In genomic region chr10:75544381-75544780, GRCh38 we compare ENCODE assay signal across 22 cellular contexts.
A peak's percentile ranks its signal among the peaks of the same experiment; 100 is the strongest.
DNase-seq lines count a peak whose midpoint lies in the region; ATAC-seq and TF ChIP-seq lines count a peak whose summit lies in the region.
"Had no signal": no experiment of that assay in that cellular context is flagged by ENCODE, and none has a peak within 500 bp of the region (broad histone marks: within the 10 kb centered on the region; RNA-seq: fewer than 3 reads in every experiment).

No MANE protein-coding gene starts in this region.

- peaks cover 16% of the 10 kb centered on the region for H3K27me3 Mint-ChIP-seq in nephron (ENCODE audit: low read depth)

- DNase-seq in GM23248 (peak; percentile 29), NB4 (ENCODE audit: low read depth) (peak; percentile 60), fibroblast of gingiva (ENCODE audit: low read depth) (peak; percentile 46), H7 (no peak), NCI-H748 (lab: John Stamatoyannopoulos, UW; ENCODE audit: unreplicated experiment) (no peak), dermis blood vessel endothelial cell (no peak)
- DNase-seq: activated CD4-positive, alpha-beta T cell treated with anti-CD3 and anti-CD28 coated beads for 1 hour; CD8-positive, alpha-beta T cell; head of caudate nucleus; immature natural killer cell; IMR-90; mesendoderm; NCI-H1092; NCI-H526; OCI-M1; stimulated activated naive CD4-positive, alpha-beta T cell; T-helper 9 cell; upper lobe of left lung had no signal

- H3F3A ChIP-seq in GM23248 (ENCODE audit: insufficient read depth): peaks cover 65% of the 10 kb centered on the region

- H3K27me3 ChIP-seq in GM23248 (replicated peaks; ENCODE audit: insufficient read depth) (0 out of 2 replicates have a peak, but pooled peaks cover under 1% of the 10 kb centered on the region), H7 (ENCODE audit: control insufficient read depth, insufficient read depth, low read length) (no peaks in the 10 kb centered on the region)
- H3K27me3 ChIP-seq: upper lobe of left lung had no signal

- peak overlapping the region; percentile 10 to 71 (median 42) for H3K27ac Mint-ChIP-seq in nephron
- H3K27ac Mint-ChIP-seq: CD8-positive, alpha-beta T cell; immature natural killer cell had no signal

- H3K36me3 Mint-ChIP-seq in nephron (ENCODE audit: low read depth): no peaks in the 10 kb centered on the region
- H3K36me3 Mint-ChIP-seq: CD8-positive, alpha-beta T cell; immature natural killer cell had no signal

- H3K9me3 ChIP-seq in GM23248 (ENCODE audit: low read depth): no peaks in the 10 kb centered on the region
- H3K9me3 ChIP-seq: prostate gland, upper lobe of left lung had no signal

- H3K4me1 ChIP-seq in GM23248 (ENCODE audit: insufficient read depth): peaks cover 63% of the 10 kb centered on the region
- H3K4me1 ChIP-seq: prostate gland had no signal

- H3K9ac ChIP-seq in GM23248: no peak overlapping the region

- no peak overlapping the region for H3K4me3 Mint-ChIP-seq in nephron
- H3K4me3 Mint-ChIP-seq: CD8-positive, alpha-beta T cell; immature natural killer cell had no signal

- no peak for TF ChIP-seq POLR2A in NB4 (IDR thresholded peaks at IDR 0.05; ENCODE audit: extremely low read depth, insufficient read length)

- TF ChIP-seq CTCF in NB4 (IDR thresholded peaks at IDR 0.05; ENCODE audit: low read depth, low read length): no peak
- TF ChIP-seq CTCF in nephron (IDR thresholded peaks at IDR 0.05; ENCODE audit: unreplicated experiment in 3 of 3): no peak

- no peaks in the 10 kb centered on the region for H3K9me3 Mint-ChIP-seq in nephron
- H3K9me3 Mint-ChIP-seq: CD8-positive, alpha-beta T cell had no signal

- H3K4me2 ChIP-seq in GM23248 (ENCODE audit: unreplicated experiment): peak overlapping the region; percentile 63

- ATAC-seq in HG02870 (IDR thresholded peaks at IDR 0.05; ENCODE audit: unreplicated experiment): no peak
- ATAC-seq: CD8-positive, alpha-beta T cell; esophagus mucosa had no signal

- in situ Hi-C loops in GM23248 (cut with MboI): no loop called here

- H3K9me2 ChIP-seq in GM23248 (ENCODE audit: insufficient read depth): no peaks in the 10 kb centered on the region

- H3K27ac ChIP-seq in GM23248: peak overlapping the region; percentile 34
- H3K27ac ChIP-seq: prostate gland, upper lobe of left lung had no signal

- H3K4me1 Mint-ChIP-seq in nephron: peaks cover 75% of the 10 kb centered on the region

- H4K20me1 ChIP-seq in GM23248 (ENCODE audit: insufficient read depth): no peaks in the 10 kb centered on the region

- no peak overlapping the region for H2AFZ ChIP-seq in GM23248

- WGBS in GM23248 (ENCODE audit: low coverage in 1 of 2, low lambda C conversion rate in 2 of 2, missing lambda C conversion rate in 2 of 2), 2 experiments: 90 to 95% methylated on average over 2 of the region's 2 CpGs

- H3K4me3 ChIP-seq in GM23248: peak overlapping the region; percentile 27; the same call in 1 of the 2 replicates
- no peak overlapping the region for H3K4me3 ChIP-seq in NB4 (ENCODE audit: low read depth, low read length)
- no peak overlapping the region for H3K4me3 ChIP-seq in H7 (ENCODE audit: insufficient read depth, low read depth, low read length)
- H3K4me3 ChIP-seq: prostate gland, upper lobe of left lung had no signal

- H3K36me3 ChIP-seq in GM23248 (ENCODE audit: low read depth): no peaks in the 10 kb centered on the region
- no peaks in the 10 kb centered on the region for H3K36me3 ChIP-seq in H7 (replicated peaks; ENCODE audit: control insufficient read depth, insufficient read depth, low read length)
- H3K36me3 ChIP-seq: prostate gland, upper lobe of left lung had no signal

- no peaks in the 10 kb centered on the region for H3K79me2 ChIP-seq in GM23248 (ENCODE audit: insufficient read depth)

Comparison
In these comparisons a context has a peak if more than half of its experiments do, and no peak if none do; other contexts are left out.
1. DNase-seq: peak in GM23248 (single experiment), NB4 (single experiment) and fibroblast of gingiva (single experiment); none in H7 (single experiment), NCI-H748 (single experiment) and dermis blood vessel endothelial cell (single experiment).